In genomic region chr12:12784911-12785814, GRCh38 we compare ENCODE assay signal across 8 cellular contexts. TPM values are rescaled to one million over a fixed set of nuclear protein-coding genes. Genes with fewer than 3 reads are reported as not detected.
DNase-seq lines count a peak whose midpoint lies in the region; ATAC-seq, FAIRE-seq and TF ChIP-seq lines count a peak whose summit lies in the region.

TSS of gene APOLD1 (plus strand) at chr12:12785659. CDS start at chr12:12785692, 33 bp downstream.

- peak within 1 kb of the TSS; percentile 90 for H3K4me3 Mint-ChIP-seq in stimulated activated memory B cell treated with anti-CD40 and anti-IgM and Interleukin-4, amounts not matched to agents 10 μg/mL and 1 μg/mL and 100 μg/mL, for 72 hours

- no peaks in the 10 kb centered on the region for H3K9me3 Mint-ChIP-seq in stimulated activated memory B cell treated with anti-CD40 and anti-IgM and Interleukin-4, amounts not matched to agents 10 μg/mL and 1 μg/mL and 100 μg/mL, for 72 hours

- H3K4me1 ChIP-seq in GM12878 (ENCODE audit: control insufficient read depth, insufficient read depth, low read length): peaks cover 18% of the 10 kb centered on the region

- no TSS peak for BruUV-seq in GM12878 (replicated peaks; lab: Mats Ljungman, UMichigan)

- peak within 1 kb of the TSS; percentile 79; the same call in 1 of the 2 replicates for H3K9ac ChIP-seq in GM12878 (ENCODE audit: control insufficient read depth, insufficient read depth, low read length)

- H4K20me1 ChIP-seq in GM12878 (ENCODE audit: control insufficient read depth, insufficient read depth): no peaks in the 10 kb centered on the region

- no peaks in the 10 kb centered on the region for H3K27me3 Mint-ChIP-seq in stimulated activated memory B cell treated with anti-CD40 and anti-IgM and Interleukin-4, amounts not matched to agents 10 μg/mL and 1 μg/mL and 100 μg/mL, for 72 hours

- CTCF ChIA-PET in GM12878 (lab: Yijun Ruan, JAX): interaction anchor here (0.5 to 5.5 kb wide), 4 partner anchors 31 to 131 kb away, joined by 4 to 136 read pairs (median 18); partner anchors contain the start of gene DDX47

- no peak for FAIRE-seq in GM12878 (lab: Jason Lieb, UNC)

- peaks cover 4% of the 10 kb centered on the region; the same call in 1 of the 2 replicates for H3K79me2 ChIP-seq in GM12878 (ENCODE audit: control insufficient read depth, insufficient read depth, low read length)

- in situ Hi-C loops in GM12878 (cut with MboI): no loop called here

- peak; percentile 24 for DNase-seq in activated CD4-positive, alpha-beta T cell treated with anti-CD3 and anti-CD28 coated beads for 48 hours
- no peak for DNase-seq in activated CD4-positive, alpha-beta T cell treated with anti-CD3 and anti-CD28 coated beads for 4 hours
- DNase-seq in GM12878 (ENCODE audit: low read depth, low spot score): no peak
- DNase-seq in iPS-NIHi11 (ENCODE audit: low spot score): peak; percentile 70
- DNase-seq in effector CD4-positive, alpha-beta T cell: no peak

- H3K27me3 ChIP-seq in GM12878 (replicated peaks in 1 of 2; ENCODE audit: control insufficient read depth in 2 of 2, insufficient read depth in 2 of 2, low read length in 1 of 2): no peaks in the 10 kb centered on the region

- no peak for TF ChIP-seq EP300 in GM12878 (IDR thresholded peaks at IDR 0.05; ENCODE audit: borderline replicate concordance in 1 of 2, control insufficient read depth in 1 of 2, low read depth in 2 of 2, low read length in 2 of 2)

- POLR2A ChIA-PET in GM12878 (lab: Charles Lee): interaction anchor here (0.6 kb wide), 1 partner anchor 527 kb away, joined by 5 read pairs; no protein-coding TSS in a partner anchor

- H3K4me3 ChIP-seq in GM12878: peak within 1 kb of the TSS; percentile 65

- no peak for TF ChIP-seq POLR2A in GM12878 (IDR thresholded peaks at IDR 0.05; ENCODE audit: low read depth, low read length)

- TF ChIP-seq RAD21 in GM12878 (IDR thresholded peaks at IDR 0.05; ENCODE audit: insufficient read depth, low read depth, low read length): no peak

- SMC1A ChIA-PET in GM12878 (lab: Charles Lee; ENCODE audit: uncharacterized antibody, unreplicated experiment): interaction anchor here (0.6 to 7.9 kb wide), 4 partner anchors 19 to 427 kb away, joined by 3 to 88 read pairs (median 4); partner anchors contain the start of gene DDX47

- H3K4me2 ChIP-seq in GM12878 (ENCODE audit: control insufficient read depth, insufficient read depth): peak within 1 kb of the TSS; percentile 96

- H3K36me3 ChIP-seq in GM12878 (ENCODE audit: control insufficient read depth in 2 of 2, insufficient read depth in 2 of 2, low read length in 1 of 2): no peaks in the 10 kb centered on the region

- RAD21 ChIA-PET in GM12878 (lab: Charles Lee; ENCODE audit: unreplicated experiment): no interaction called here

- no peak within 1 kb of the TSS for H3K27ac ChIP-seq in GM12878 (ENCODE audit: control insufficient read depth, insufficient read depth)

- intact Hi-C loops in GM12878 (cut with micrococcal nuclease; ENCODE audit: unreplicated experiment): no loop called here

- 89% methylated on average over 14 of the region's 14 CpGs for WGBS in GM12878 (ENCODE audit: insufficient coverage, insufficient replicate concordance, low lambda C conversion rate, missing lambda C conversion rate)

- no peaks in the 10 kb centered on the region for H3K36me3 Mint-ChIP-seq in stimulated activated memory B cell treated with anti-CD40 and anti-IgM and Interleukin-4, amounts not matched to agents 10 μg/mL and 1 μg/mL and 100 μg/mL, for 72 hours

- H3K9me3 ChIP-seq in GM12878 (replicated peaks; ENCODE audit: control insufficient read depth, insufficient read depth, low read length): no peaks in the 10 kb centered on the region

- no peak for ATAC-seq in GM12878
- ATAC-seq in stimulated activated memory B cell treated with anti-CD40 and anti-IgM and Interleukin-4, amounts not matched to agents 10 μg/mL and 1 μg/mL and 100 μg/mL, for 72 hours: no peak
- ATAC-seq in HG03097 (IDR thresholded peaks at IDR 0.05; ENCODE audit: low FRiP score, unreplicated experiment): no peak
- ATAC-seq in GM21381 (IDR thresholded peaks at IDR 0.05; ENCODE audit: unreplicated experiment): no peak

- H3K27ac Mint-ChIP-seq in stimulated activated memory B cell treated with anti-CD40 and anti-IgM and Interleukin-4, amounts not matched to agents 10 μg/mL and 1 μg/mL and 100 μg/mL, for 72 hours: peak within 1 kb of the TSS; percentile 94

- peak within 1 kb of the TSS; percentile 94 for H2AFZ ChIP-seq in GM12878 (ENCODE audit: control insufficient read depth, low read depth, low read length)

- TF ChIP-seq CTCF in GM12878 (IDR thresholded peaks at IDR 0.05 in 2 of 3, conservative IDR thresholded peaks at IDR 0.05 in 1 of 3; ENCODE audit: control insufficient read depth in 2 of 3, extremely low read depth in 1 of 3, insufficient read depth in 1 of 3, low read depth in 3 of 3, low read length in 3 of 3): no peak

- peaks cover 33% of the 10 kb centered on the region for H3K4me1 Mint-ChIP-seq in stimulated activated memory B cell treated with anti-CD40 and anti-IgM and Interleukin-4, amounts not matched to agents 10 μg/mL and 1 μg/mL and 100 μg/mL, for 72 hours

TF ChIP-seq in GM12878, 131 proteins besides CTCF, POLR2A, EP300 and RAD21:
- TF ChIP-seq SMC3 (IDR thresholded peaks at IDR 0.05; ENCODE audit: borderline replicate concordance, low read length): no peak
- TF ChIP-seq BCL11A (IDR thresholded peaks at IDR 0.05; ENCODE audit: low read depth, low read length): no peak
- no peak for TF ChIP-seq BMI1 (IDR thresholded peaks at IDR 0.05; ENCODE audit: borderline replicate concordance)
- TF ChIP-seq CHD1 (IDR thresholded peaks at IDR 0.05; ENCODE audit: low read depth, low read length): no peak
- TF ChIP-seq EZH2 (IDR thresholded peaks at IDR 0.05; ENCODE audit: borderline replicate concordance, control insufficient read depth, low read depth, low read length): no peak
- no peak for TF ChIP-seq ZBTB33 (IDR thresholded peaks at IDR 0.05)
- 0 out of 2 replicates have a peak, but pooled peaks have one; percentile 9 for TF ChIP-seq EED (IDR thresholded peaks at IDR 0.05; ENCODE audit: low read depth)

RNA-seq across cellular contexts. Expression of gene APOLD1, which starts in this region (rescaled TPM):
- 14.8 and 18.8 TPM in 2 replicates for total RNA-seq in GM12878 (2013; cell fraction: nucleolus; rRNA removed)
- total RNA-seq in GM12878 (2014; rRNA removed) (6.2 and 7.0 TPM in 2 replicates), GM12878 (2014; rRNA removed; fragmentation: Illumina TruSeq; extraction: Trizol) (4.5 TPM in 2 replicates), GM12878 (2021) (5.0 and 5.3 TPM in 2 replicates)
- 1.6 TPM for polyA plus RNA-seq in GM12878 (2011; ENCODE audit: low read depth)
- polyA plus RNA-seq in GM12878 (2011; rRNA removed) (3.9 TPM in 2 replicates), GM12878 (2014; fragmentation: Illumina TruSeq; extraction: Trizol) (2.8 and 3.0 TPM in 2 replicates), GM12878 (2014; fragmentation: Nextera tagmentation; extraction: Ambion mirVana) (1 to 10 TPM; 1.1 to 1.4 TPM), GM12878 (2014; rRNA removed) (3.5 and 4.7 TPM in 2 replicates), GM12878 (2016; fragmentation: Nextera tagmentation; extraction: Ambion mirVana) (1 to 10 TPM; 8.6 to 8.9 TPM)
- 1.4 and 2.0 TPM in 2 replicates for polyA plus RNA-seq in GM12878 (2011; cell fraction: cytosol; rRNA removed)
- 1.7 and 2.2 TPM in 2 replicates for polyA plus RNA-seq in GM12878 (2011; cell fraction: nucleus; rRNA removed)
- 3.3 and 3.7 TPM in 2 replicates for polyA plus RNA-seq in GM12878 (2012)
- 3.4 and 5.5 TPM in 2 replicates for polyA minus RNA-seq in GM12878 (2011; rRNA and poly(A)+ RNA removed)
- 1.5 and 1.7 TPM in 2 replicates for polyA minus RNA-seq in GM12878 (2011; cell fraction: cytosol; rRNA and poly(A)+ RNA removed)
- polyA minus RNA-seq in GM12878 (2011; cell fraction: nucleus; rRNA and poly(A)+ RNA removed): 5.7 and 6.4 TPM in 2 replicates

Comparison
In these comparisons a context has a peak if more than half of its experiments do, and no peak if none do; other contexts are left out.
1. DNase-seq: peak in activated CD4-positive, alpha-beta T cell treated with anti-CD3 and anti-CD28 coated beads for 48 hours (single experiment) and iPS-NIHi11 (single experiment); none in activated CD4-positive, alpha-beta T cell treated with anti-CD3 and anti-CD28 coated beads for 4 hours (0 of 2), GM12878 (single experiment) and effector CD4-positive, alpha-beta T cell (single experiment).